8 cellular contexts compared by ENCODE assay signal in genomic region chr18:55589625-55590291, GRCh38. TPM values are rescaled to one million over a fixed set of nuclear protein-coding genes. Genes with fewer than 3 reads are reported as not detected.
DNase-seq lines count a peak whose midpoint lies in the region; ATAC-seq and TF ChIP-seq lines count a peak whose summit lies in the region.

No MANE protein-coding gene starts in this region.

- no peaks in the 10 kb centered on the region for H3K27me3 ChIP-seq in hepatocyte
- H3K27me3 ChIP-seq in uterus, result no peaks in the 10 kb centered on the region

- H3K4me3 Mint-ChIP-seq in T-helper 17 cell, result peak overlapping the region; percentile 71

- H3K27ac Mint-ChIP-seq in T-helper 17 cell, result no peak overlapping the region

- peak overlapping the region; percentile 69 for H3K4me3 ChIP-seq in GM12865 (ENCODE audit: low read depth, low read length)
- peak overlapping the region; percentile 79 for H3K4me3 ChIP-seq in astrocyte of the spinal cord (ENCODE audit: low read depth, low read length)
- peak overlapping the region; percentile 56 for H3K4me3 ChIP-seq in hepatocyte
- peak overlapping the region; percentile 74 to 79 for H3K4me3 ChIP-seq in uterus

- no peaks in the 10 kb centered on the region for H3K9me2 ChIP-seq in hepatocyte (replicated peaks; ENCODE audit: insufficient read depth)

- H4K20me1 ChIP-seq in hepatocyte (ENCODE audit: insufficient read depth, poor library complexity, severe bottlenecking), result no peaks in the 10 kb centered on the region

- H3K4me1 ChIP-seq in hepatocyte (ENCODE audit: insufficient read depth) (peaks cover 6% of the 10 kb centered on the region), uterus (no peaks in the 10 kb centered on the region)

- H3K36me3 ChIP-seq in hepatocyte (replicated peaks; ENCODE audit: insufficient read depth, low read depth) (no peaks in the 10 kb centered on the region), uterus (no peaks in the 10 kb centered on the region)

- H3K9me3 ChIP-seq in T-helper 17 cell (ENCODE audit: control insufficient read depth, low read length, poor library complexity, severe bottlenecking) (peaks cover 3% of the 10 kb centered on the region), hepatocyte (ENCODE audit: low read depth) (no peaks in the 10 kb centered on the region), uterus (no peaks in the 10 kb centered on the region)

- peaks cover 3% of the 10 kb centered on the region for H3K36me3 Mint-ChIP-seq in T-helper 17 cell (ENCODE audit: low read depth)

- peaks cover 33% of the 10 kb centered on the region for H3K79me2 ChIP-seq in hepatocyte

- peak; percentile 44 to 69 for TF ChIP-seq POLR2A in uterus (IDR thresholded peaks at IDR 0.05)

- in situ Hi-C loops in astrocyte of the spinal cord (cut with HindIII; ENCODE audit: low sequenced_read_pairs), result no loop called here

- peaks cover 7% of the 10 kb centered on the region for H3K4me1 Mint-ChIP-seq in T-helper 17 cell

- H3K4me2 ChIP-seq in hepatocyte, result peak overlapping the region; percentile 81

- DNase-seq in GM12865 (ENCODE audit: low read depth) (peak; percentile 94), NCI-H1694 (lab: John Stamatoyannopoulos, UW) (peak; percentile 92), T-helper 17 cell (peak; percentile 27 to 32 (median 28)), astrocyte of the spinal cord (ENCODE audit: low read depth, low spot score) (peak; percentile 98), hepatocyte (ENCODE audit: low spot score) (peak; percentile 96), putamen (ENCODE audit: low spot score) (peak; percentile 92), uterus (peak; percentile 97 to 98)

- H2AFZ ChIP-seq in hepatocyte, result peak overlapping the region; percentile 96

- ATAC-seq in HG02840 (IDR thresholded peaks at IDR 0.05; ENCODE audit: low FRiP score, unreplicated experiment), result peak; percentile 90
- peak; percentile 87 for ATAC-seq in T-helper 17 cell

- TF ChIP-seq CTCF in GM12865 (IDR thresholded peaks at IDR 0.05; ENCODE audit: insufficient read depth, low read depth, low read length, missing control alignments) (no peak), astrocyte of the spinal cord (IDR thresholded peaks at IDR 0.05; ENCODE audit: low read depth, low read length) (no peak), hepatocyte (IDR thresholded peaks at IDR 0.05; ENCODE audit: poor library complexity) (no peak), uterus (IDR thresholded peaks at IDR 0.05) (peak in 2 of 4 experiments; percentile 13 to 25)

- peaks cover 71% of the 10 kb centered on the region for H3K27me3 Mint-ChIP-seq in T-helper 17 cell

- peak overlapping the region; percentile 80 for H3K27ac ChIP-seq in hepatocyte
- peak overlapping the region; percentile 88 to 99 for H3K27ac ChIP-seq in uterus

- intact Hi-C loops in uterus (cut with DNase I; ENCODE audit: low total_unique reads), result loop anchor here (5.0 kb wide), 1 partner anchor 267 kb away; no protein-coding TSS in a partner anchor

- whole genome bisulfite sequencing in hepatocyte (ENCODE audit: low lambda C conversion rate, missing lambda C conversion rate), result 6% methylated on average over 37 of the region's 37 CpGs

RNA-seq across cellular contexts. Expression of gene TCF4, which starts 1.8 kb away (rescaled TPM):
- total RNA-seq in T-helper 17 cell (1 to 10 TPM; 2.9 to 4.8 TPM), hepatocyte (57.8 and 65.2 TPM in 2 replicates), uterus (100 to 1,000 TPM; 123 to 514 (median 163) TPM)
- 40.5 and 42.4 TPM in 2 replicates for polyA plus RNA-seq in hepatocyte

Comparison
In these comparisons a context has a peak if more than half of its experiments do, and no peak if none do; other contexts are left out.
1. Peak in every context shown above with its lines: DNase-seq, ATAC-seq, H3K4me3 ChIP-seq and H3K27ac ChIP-seq.
2. DNase-seq: peak in every context shown above with its lines; median percentile 98 in astrocyte of the spinal cord; 98 in uterus; 96 in hepatocyte; 94 in GM12865; 92 in NCI-H1694; 92 in putamen; 28 in T-helper 17 cell.
3. RNA of gene TCF4, which starts 1.8 kb away (total RNA-seq): 123 to 514 TPM in uterus and 57.8 to 65.2 TPM in hepatocyte; 2.9 to 4.8 TPM in T-helper 17 cell; every median in the first group is over 10 times any median in the second.